Comparison of ENCODE assay signal across 9 cellular contexts in genomic region chr16:20451364-20451763, GRCh38. TPM values are rescaled to one million over a fixed set of nuclear protein-coding genes. Genes with fewer than 3 reads are reported as not detected.
"Had no signal": no experiment of that assay in that cellular context is flagged by ENCODE, and none has a peak within 500 bp of the region (broad histone marks: within the 10 kb centered on the region; RNA-seq: fewer than 3 reads in every experiment).

Gene ACSM2A, plus strand, starts transcription at chr16:20451521. Its CDS starts 8,594 bp downstream, at chr16:20460115.

RNA-seq across cellular contexts. Expression of gene ACSM2A, which starts in this region (rescaled TPM):
- total RNA-seq: LHCN-M2, MCF 10A, NCI-H460, OCI-LY7, PC-9, Right ventricle myocardium inferior, RPMI7951, SJCRH30, SK-MEL-5 had no signal
